In genomic region chr20:41028359-41029149, GRCh38 we compare ENCODE assay signal across 1 cellular context.
TF ChIP-seq lines count a peak whose summit lies in the region.

TOP1 (plus strand) TSS chr20:41028822; CDS start chr20:41029068, 246 bp downstream.

TF ChIP-seq in HepG2, 621 proteins besides CTCF, POLR2A, EP300 and RAD21 (continued from another document and continues in another):
- TF ChIP-seq KIAA2018 (CRISPR knock-in tag; IDR thresholded peaks at IDR 0.05; ENCODE audit: borderline replicate concordance) (no peak), TFAP4 (IDR thresholded peaks at IDR 0.05; ENCODE audit: borderline replicate concordance, low read depth) (peak; percentile 7; the same call in 1 of the 2 replicates), MXD1 (CRISPR knock-in tag; IDR thresholded peaks at IDR 0.05) (peak; percentile 92), SIX4 (CRISPR knock-in tag; IDR thresholded peaks at IDR 0.05) (peak; percentile 22; the same call in 1 of the 2 replicates), CEBPZ (IDR thresholded peaks at IDR 0.05; ENCODE audit: low read length) (no peak), SRSF4 (IDR thresholded peaks at IDR 0.05; ENCODE audit: low read depth, low read length, poor library complexity, severe bottlenecking) (no peak), ZXDC (CRISPR knock-in tag; IDR thresholded peaks at IDR 0.05) (no peak), NR3C1 (CRISPR knock-in tag; IDR thresholded peaks at IDR 0.05) (no peak), NFYC (CRISPR knock-in tag; IDR thresholded peaks at IDR 0.05) (peak; percentile 47; the same call in 1 of the 2 replicates), THYN1 (CRISPR knock-in tag; IDR thresholded peaks at IDR 0.05; ENCODE audit: borderline replicate concordance, low read depth) (peak; percentile 98), CBX2 (IDR thresholded peaks at IDR 0.05; ENCODE audit: low read depth, low read length) (no peak), CBX2 (CRISPR knock-in tag; IDR thresholded peaks at IDR 0.05; ENCODE audit: low read depth) (no peak), HOXA9 (CRISPR knock-in tag; IDR thresholded peaks at IDR 0.05; ENCODE audit: borderline replicate concordance) (no peak), CENPT (CRISPR knock-in tag; IDR thresholded peaks at IDR 0.05; ENCODE audit: low read depth) (peak; percentile 92), RFX1 (IDR thresholded peaks at IDR 0.05) (no peak), ZNF18 (CRISPR knock-in tag; IDR thresholded peaks at IDR 0.05; ENCODE audit: insufficient replicate concordance) (peak; percentile 31), ZNF577 (CRISPR knock-in tag; IDR thresholded peaks at IDR 0.05; ENCODE audit: borderline replicate concordance, low read depth) (no peak), PTBP1 (IDR thresholded peaks at IDR 0.05; ENCODE audit: low read depth, low read length, poor library complexity, severe bottlenecking) (no peak), PHB2 (IDR thresholded peaks at IDR 0.05; ENCODE audit: partially characterized antibody) (no peak), CC2D1A (CRISPR knock-in tag; IDR thresholded peaks at IDR 0.05) (no peak), ZNF484 (CRISPR knock-in tag; IDR thresholded peaks at IDR 0.05; ENCODE audit: borderline replicate concordance, low read depth) (peak; percentile 68; the same call in 1 of the 2 replicates), SNAI1 (CRISPR knock-in tag; IDR thresholded peaks at IDR 0.05; ENCODE audit: borderline replicate concordance) (0 out of 2 replicates have a peak, but pooled peaks have one; percentile 49), ZNF713 (CRISPR knock-in tag; IDR thresholded peaks at IDR 0.05) (no peak), HNF4A (CRISPR knock-in tag; IDR thresholded peaks at IDR 0.05) (peak; percentile 6; the same call in 1 of the 2 replicates), ARID2 (CRISPR knock-in tag; IDR thresholded peaks at IDR 0.05; ENCODE audit: borderline replicate concordance) (peak; percentile 96), ZNF503 (CRISPR knock-in tag; IDR thresholded peaks at IDR 0.05) (no peak; the same call in 1 of the 2 replicates), ZNF441 (CRISPR knock-in tag; IDR thresholded peaks at IDR 0.05; ENCODE audit: borderline replicate concordance) (peak; percentile 76; the same call in 1 of the 2 replicates)
